11 cellular contexts compared by ENCODE assay signal in the genomic region with DNA sequence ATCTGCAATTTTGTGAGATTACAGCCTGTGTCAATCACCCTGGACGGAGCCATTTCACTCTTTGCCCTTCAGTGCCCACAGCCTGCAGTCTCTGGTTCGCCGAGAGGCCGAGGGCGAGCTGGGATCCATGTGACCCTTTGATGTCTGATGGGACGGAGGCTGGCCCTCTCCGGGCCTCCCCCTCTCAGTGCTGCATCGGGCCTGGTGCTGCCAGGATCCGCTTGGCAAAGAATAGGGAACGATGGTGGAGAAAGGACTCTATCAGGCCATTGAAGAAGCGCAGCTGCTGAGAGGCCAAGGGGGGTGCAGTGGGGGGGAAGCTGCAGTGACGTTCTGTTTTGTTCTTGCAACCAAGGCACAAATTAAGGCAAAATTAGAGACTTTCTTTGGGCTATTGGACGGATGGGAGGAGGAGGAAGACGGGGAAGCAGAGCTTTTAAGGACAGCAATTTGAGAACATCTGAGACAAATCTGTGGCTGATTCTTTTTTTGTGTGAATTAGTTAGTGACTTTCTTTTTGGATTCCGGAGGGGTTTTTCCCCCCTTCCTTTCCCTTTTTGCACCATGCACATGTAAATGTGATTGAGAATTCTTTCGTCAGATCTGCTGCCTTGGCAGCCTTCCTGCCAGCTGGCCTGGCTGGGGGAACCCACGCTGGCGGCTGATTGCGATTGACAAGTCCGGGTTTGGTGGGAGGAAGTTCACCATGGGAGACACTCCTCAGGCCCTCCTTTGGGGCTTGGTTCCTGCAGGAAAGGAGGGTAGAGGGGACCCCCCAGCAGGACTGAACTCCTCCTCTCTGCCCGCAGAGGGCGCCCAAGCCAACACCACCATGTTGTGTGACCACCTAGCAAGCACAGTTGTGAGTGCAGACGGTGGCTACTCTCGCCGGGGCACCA.
DNase-seq lines count a peak whose midpoint lies in the region; ATAC-seq and TF ChIP-seq lines count a peak whose summit lies in the region.
"Had no signal": no experiment of that assay in that cellular context is flagged by ENCODE, and none has a peak within 500 bp of the region (broad histone marks: within the 10 kb centered on the region; RNA-seq: fewer than 3 reads in every experiment).

No MANE protein-coding gene starts in this region.

- DNase-seq in right cardiac atrium (peak; percentile 15 to 57 (median 41)), left ventricle myocardium superior (no peak), OCI-M1 (lab: John Stamatoyannopoulos, UW) (peak; percentile 10), hippocampal formation (lab: John Stamatoyannopoulos, UW) (peak; percentile 95 to 99), testis (peak; percentile 28), vagina (ENCODE audit: extremely low spot score in 2 of 2) (no peak), suprapubic skin (ENCODE audit: low spot score in 2 of 2) (no peak)
- DNase-seq: activated CD8-positive, alpha-beta memory T cell treated with anti-CD3 and anti-CD28 coated beads for 24 hours; MG63 had no signal

- TF ChIP-seq CTCF in testis (IDR thresholded peaks at IDR 0.05) (no peak), vagina (IDR thresholded peaks at IDR 0.05) (no peak), suprapubic skin (IDR thresholded peaks at IDR 0.05) (no peak)

- H3K4me3 ChIP-seq in right cardiac atrium (ENCODE audit: low read length) (no peak overlapping the region), testis (no peak overlapping the region), vagina (no peak overlapping the region), suprapubic skin (no peak overlapping the region)
- H3K4me3 ChIP-seq: MG63 had no signal

- 51% methylated on average over 25 of the region's 25 CpGs for WGBS in right cardiac atrium
- 55 to 62% methylated on average over 24 to 25 of the region's 25 CpGs for WGBS in testis, 2 donors
- WGBS in suprapubic skin = 56% methylated on average over 24 of the region's 25 CpGs

- no peaks in the 10 kb centered on the region for H3K27me3 ChIP-seq in right cardiac atrium (ENCODE audit: control insufficient read depth, insufficient read depth)
- no peaks in the 10 kb centered on the region for H3K27me3 ChIP-seq in testis
- H3K27me3 ChIP-seq in vagina = no peaks in the 10 kb centered on the region
- H3K27me3 ChIP-seq in suprapubic skin = no peaks in the 10 kb centered on the region
- H3K27me3 ChIP-seq: MG63, neutrophil had no signal

- no peak for TF ChIP-seq POLR2A in testis (IDR thresholded peaks at IDR 0.05)
- TF ChIP-seq POLR2A in vagina (IDR thresholded peaks at IDR 0.05) = no peak
- TF ChIP-seq POLR2A in suprapubic skin (IDR thresholded peaks at IDR 0.05) = no peak

- ATAC-seq in right cardiac atrium (no peak), left ventricle myocardium superior (no peak), GM19467 (IDR thresholded peaks at IDR 0.05; ENCODE audit: unreplicated experiment) (no peak)

- H3K27ac ChIP-seq in right cardiac atrium (ENCODE audit: low read length) (no peak overlapping the region), testis (no peak overlapping the region), vagina (no peak overlapping the region), suprapubic skin (no peak overlapping the region)
- H3K27ac ChIP-seq: neutrophil had no signal

- intact Hi-C loops in right cardiac atrium (cut with DNase I) (no loop called here), left ventricle myocardium superior (cut with micrococcal nuclease) (no loop called here), testis (cut with DNase I; ENCODE audit: low total_unique reads) (no loop called here), vagina (cut with DNase I) (no loop called here)

- no peak for TF ChIP-seq EP300 in suprapubic skin (IDR thresholded peaks at IDR 0.05)

- no peaks in the 10 kb centered on the region for H3K36me3 ChIP-seq in testis (ENCODE audit: low read depth, missing control alignments)
- H3K36me3 ChIP-seq in vagina = no peaks in the 10 kb centered on the region
- H3K36me3 ChIP-seq in suprapubic skin = no peaks in the 10 kb centered on the region
- H3K36me3 ChIP-seq: MG63, neutrophil had no signal

- H3K9me3 ChIP-seq in right cardiac atrium (ENCODE audit: control insufficient read depth, low read length) (no peaks in the 10 kb centered on the region), testis (no peaks in the 10 kb centered on the region), vagina (no peaks in the 10 kb centered on the region), suprapubic skin (no peaks in the 10 kb centered on the region)
- H3K9me3 ChIP-seq: MG63, neutrophil had no signal

- H3K4me1 ChIP-seq in right cardiac atrium (ENCODE audit: control insufficient read depth, insufficient read depth, low read length) (no peaks in the 10 kb centered on the region), testis (no peaks in the 10 kb centered on the region), vagina (no peaks in the 10 kb centered on the region), suprapubic skin (no peaks in the 10 kb centered on the region)

Comparison
In these comparisons a context has a peak if more than half of its experiments do, and no peak if none do; other contexts are left out.
1. DNase-seq: peak in right cardiac atrium (3 of 3), OCI-M1 (single experiment), hippocampal formation (2 of 2) and testis (single experiment); none in left ventricle myocardium superior (single experiment), vagina (0 of 2) and suprapubic skin (0 of 2).